In the genomic region with DNA sequence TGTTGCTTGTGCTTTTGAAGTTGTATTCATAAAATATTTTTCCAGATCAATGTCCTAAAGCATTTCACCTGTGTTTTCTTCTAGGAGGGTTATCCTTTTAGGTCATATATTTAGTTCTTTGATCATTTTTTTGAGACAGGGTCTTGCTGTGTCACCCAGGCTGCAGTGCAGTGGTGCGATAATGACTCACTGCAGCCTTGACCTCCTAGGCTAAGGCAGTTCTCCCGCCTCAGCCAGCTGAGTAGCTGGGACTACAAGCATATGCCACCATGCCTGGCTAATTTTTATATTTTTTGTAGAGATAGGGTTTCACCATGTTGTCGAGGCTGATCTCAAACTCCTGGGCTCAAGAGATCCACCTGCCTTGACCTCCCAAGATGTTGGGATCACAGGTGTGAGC, we compare ENCODE assay signal across 21 cellular contexts.
DNase-seq lines count a peak whose midpoint lies in the region; ATAC-seq, FAIRE-seq and TF ChIP-seq lines count a peak whose summit lies in the region.
"Had no signal": no experiment of that assay in that cellular context is flagged by ENCODE, and none has a peak within 500 bp of the region (broad histone marks: within the 10 kb centered on the region; RNA-seq: fewer than 3 reads in every experiment).

No MANE protein-coding gene starts in this region.

- H2AFZ ChIP-seq in HepG2 (ENCODE audit: low read length) (no peak overlapping the region), astrocyte (ENCODE audit: low read depth, low read length) (no peak overlapping the region)

- POLR2A ChIA-PET in HepG2 (lab: Yijun Ruan, JAX) = no interaction called here

- H3K27ac Mint-ChIP-seq in astrocyte (ENCODE audit: unreplicated experiment) = peak overlapping the region; percentile 7
- H3K27ac Mint-ChIP-seq: B cell; CD4-positive, alpha-beta T cell; CD8-positive, alpha-beta T cell had no signal

- CTCF ChIA-PET in HepG2 (lab: Yijun Ruan, JAX; ENCODE audit: low intra/inter-chr PET ratio, low total read pairs) = no interaction called here

- TF ChIP-seq CTCF in HepG2 (CRISPR knock-in tag; IDR thresholded peaks at IDR 0.05) (no peak), right lobe of liver (IDR thresholded peaks at IDR 0.05) (no peak), astrocyte (IDR thresholded peaks at IDR 0.05; ENCODE audit: insufficient read depth, low read depth, low read length) (no peak), bronchial epithelial cell (IDR thresholded peaks at IDR 0.05; ENCODE audit: insufficient read depth, low read length, severe bottlenecking) (no peak)

- intact Hi-C loops in HepG2 (cut with micrococcal nuclease; ENCODE audit: unreplicated experiment) (no loop called here), right lobe of liver (cut with DNase I) (no loop called here)

- WGBS in HepG2 (ENCODE audit: low lambda C conversion rate) = 95% methylated on average over 3 of the region's 3 CpGs
- WGBS in right lobe of liver (ENCODE audit: insufficient coverage, low coverage, low lambda C conversion rate, missing lambda C conversion rate) = 100% methylated on average over 1 of the region's 3 CpGs

- H3K4me3 Mint-ChIP-seq in astrocyte (ENCODE audit: unreplicated experiment) = no peak overlapping the region
- H3K4me3 Mint-ChIP-seq: B cell; CD4-positive, alpha-beta T cell; CD8-positive, alpha-beta T cell had no signal

- BruUV-seq in HepG2 (replicated peaks; lab: Mats Ljungman, UMichigan) = no TSS peak

- in situ Hi-C loops in HepG2 (cut with HindIII; ENCODE audit: extremely low pct_ligation_motif_present, low pct_unique_long_range_greater_than_20kb) = no loop called here

- TF ChIP-seq EP300 in HepG2 (IDR thresholded peaks at IDR 0.05; ENCODE audit: low read depth in 2 of 2, low read length in 2 of 2) (no peak), HepG2 (CRISPR knock-in tag; IDR thresholded peaks at IDR 0.05; ENCODE audit: borderline replicate concordance) (no peak)

- H3K27me3 ChIP-seq in HepG2 (ENCODE audit: control insufficient read depth in 1 of 2, insufficient read depth in 2 of 2, low read length in 2 of 2) (no peaks in the 10 kb centered on the region), right lobe of liver (no peaks in the 10 kb centered on the region), astrocyte (ENCODE audit: insufficient read depth, low read length) (no peaks in the 10 kb centered on the region), bronchial epithelial cell (ENCODE audit: control insufficient read depth, insufficient read depth, low read length) (no peaks in the 10 kb centered on the region)
- H3K27me3 ChIP-seq: BLaER1 treated with 17β-estradiol and CSF1 and Interleukin-3, amounts not matched to agents 10 nM and 100 nM had no signal

- H3K9me3 ChIP-seq in HepG2 (ENCODE audit: low read length) = peaks cover 28% of the 10 kb centered on the region
- peaks cover 0 to 16% (median 0%) of the 10 kb centered on the region in 4 donors for H3K9me3 ChIP-seq in right lobe of liver
- no peaks in the 10 kb centered on the region for H3K9me3 ChIP-seq in astrocyte (ENCODE audit: insufficient read depth, low read depth, low read length)

- H3K36me3 ChIP-seq in HepG2 (replicated peaks in 1 of 2; ENCODE audit: control insufficient read depth in 1 of 2, insufficient read depth in 2 of 2, low read length in 2 of 2) (peaks cover 1 to 9% of the 10 kb centered on the region in 2 experiments; a peak in 1 of 5 replicates), right lobe of liver (no peaks in the 10 kb centered on the region), astrocyte (ENCODE audit: insufficient read depth, low read length) (no peaks in the 10 kb centered on the region), bronchial epithelial cell (ENCODE audit: control insufficient read depth, insufficient read depth, low read length) (peaks cover 1% of the 10 kb centered on the region)

- H4K20me1 ChIP-seq in HepG2 (ENCODE audit: insufficient read depth, low read length) (no peaks in the 10 kb centered on the region), astrocyte (ENCODE audit: insufficient read depth, low read length) (peaks cover 2% of the 10 kb centered on the region)
- H4K20me1 ChIP-seq: BLaER1 treated with 17β-estradiol and CSF1 and Interleukin-3, amounts not matched to agents 10 nM and 100 nM had no signal

- peaks cover 17% of the 10 kb centered on the region for H3K36me3 Mint-ChIP-seq in astrocyte (ENCODE audit: low read depth, unreplicated experiment)

- peaks cover 22% of the 10 kb centered on the region for H3K9me3 Mint-ChIP-seq in astrocyte (ENCODE audit: unreplicated experiment)

- no peak for FAIRE-seq in HepG2 (lab: Jason Lieb, UNC)
- no peak for FAIRE-seq in astrocyte (lab: Jason Lieb, UNC)
- FAIRE-seq in bronchial epithelial cell (lab: Jason Lieb, UNC) = peak; percentile 7
- FAIRE-seq: A549, D721Med, GM19239 had no signal

- TF ChIP-seq POLR2A in HepG2 (IDR thresholded peaks at IDR 0.05; ENCODE audit: insufficient read depth in 1 of 2, low read depth in 2 of 2, low read length in 2 of 2) (no peak), right lobe of liver (IDR thresholded peaks at IDR 0.05) (no peak)

- DNase-seq in HepG2 (ENCODE audit: low spot score) = peak; percentile 20
- no peak for DNase-seq in right lobe of liver
- peak; percentile 4 for DNase-seq in RPMI7951 (ENCODE audit: low read depth)
- DNase-seq in astrocyte (ENCODE audit: low read depth) = no peak
- no peak for DNase-seq in bronchial epithelial cell (ENCODE audit: low read depth)
- no peak for DNase-seq in stimulated activated CD4-positive, alpha-beta T cell treated with anti-CD3 and anti-CD28 coated beads, Interleukin-1b, Interleukin-23, amount 100 ng/mL, for 48 hours
- no peak for DNase-seq in putamen (ENCODE audit: low spot score)
- DNase-seq: AML-193; Caco-2; Calu3; CD4-positive, alpha-beta T cell; CD8-positive, alpha-beta T cell; DMS79 treated with DMSO at 0.1 percent for 48 hours; GF-D8 had no signal

- ATAC-seq in HepG2 = no peak
- ATAC-seq in right lobe of liver = no peak
- ATAC-seq: A549; CD8-positive, alpha-beta T cell had no signal

- H3K4me2 ChIP-seq in HepG2 (ENCODE audit: low read depth, low read length) (no peak overlapping the region), astrocyte (ENCODE audit: low read length) (no peak overlapping the region)
- H3K4me2 ChIP-seq: A549; BLaER1 treated with 17β-estradiol and CSF1 and Interleukin-3, amounts not matched to agents 10 nM and 100 nM had no signal

- H3K4me3 ChIP-seq in HepG2 (replicated peaks in 1 of 3; ENCODE audit: insufficient read depth in 1 of 3, low read depth in 2 of 3, low read length in 3 of 3) (no peak overlapping the region), right lobe of liver (no peak overlapping the region), astrocyte (ENCODE audit: insufficient read depth, low read depth, low read length) (no peak overlapping the region), bronchial epithelial cell (ENCODE audit: low read depth, low read length) (no peak overlapping the region)
- H3K4me3 ChIP-seq: A549; BLaER1 treated with 17β-estradiol and CSF1 and Interleukin-3, amounts not matched to agents 10 nM and 100 nM had no signal

- H3K9ac ChIP-seq in HepG2 (ENCODE audit: insufficient read depth, low read depth, low read length) (no peak overlapping the region), astrocyte (ENCODE audit: low read length) (no peak overlapping the region)
- H3K9ac ChIP-seq: BLaER1 treated with 17β-estradiol and CSF1 and Interleukin-3, amounts not matched to agents 10 nM and 100 nM had no signal

- H3K4me1 ChIP-seq in HepG2 (ENCODE audit: insufficient read depth, low read length) (no peaks in the 10 kb centered on the region), right lobe of liver (no peaks in the 10 kb centered on the region), astrocyte (ENCODE audit: insufficient read depth, low read length) (no peaks in the 10 kb centered on the region)
- H3K4me1 ChIP-seq: A549; BLaER1 treated with 17β-estradiol and CSF1 and Interleukin-3, amounts not matched to agents 10 nM and 100 nM; Caco-2 had no signal

- peaks cover 2% of the 10 kb centered on the region for H3K79me2 ChIP-seq in HepG2 (ENCODE audit: insufficient read depth, low read length)
- peaks cover 5% of the 10 kb centered on the region for H3K79me2 ChIP-seq in astrocyte (ENCODE audit: insufficient read depth, low read length)

- H3K4me1 Mint-ChIP-seq in astrocyte (ENCODE audit: low read depth, unreplicated experiment) = peaks cover 4% of the 10 kb centered on the region
- H3K4me1 Mint-ChIP-seq: B cell had no signal

- no peak for TF ChIP-seq RAD21 in HepG2 (CRISPR knock-in tag; IDR thresholded peaks at IDR 0.05)

- H3K27me3 Mint-ChIP-seq in astrocyte (ENCODE audit: low read depth, unreplicated experiment) = no peaks in the 10 kb centered on the region
- H3K27me3 Mint-ChIP-seq: B cell; CD4-positive, alpha-beta T cell had no signal

- no peak overlapping the region for H3K27ac ChIP-seq in HepG2 (ENCODE audit: extremely low read length, insufficient read depth, low read length)
- H3K27ac ChIP-seq in right lobe of liver = no peak overlapping the region
- H3K27ac ChIP-seq in astrocyte (ENCODE audit: low read depth, low read length) = no peak overlapping the region
- H3K27ac ChIP-seq: 22Rv1; A549; BLaER1 treated with 17β-estradiol and CSF1 and Interleukin-3, amounts not matched to agents 10 nM and 100 nM; C4-2B had no signal

TF ChIP-seq in HepG2, 621 proteins besides CTCF, POLR2A, EP300 and RAD21 (continues in another document):
- TF ChIP-seq, protein P1, sequence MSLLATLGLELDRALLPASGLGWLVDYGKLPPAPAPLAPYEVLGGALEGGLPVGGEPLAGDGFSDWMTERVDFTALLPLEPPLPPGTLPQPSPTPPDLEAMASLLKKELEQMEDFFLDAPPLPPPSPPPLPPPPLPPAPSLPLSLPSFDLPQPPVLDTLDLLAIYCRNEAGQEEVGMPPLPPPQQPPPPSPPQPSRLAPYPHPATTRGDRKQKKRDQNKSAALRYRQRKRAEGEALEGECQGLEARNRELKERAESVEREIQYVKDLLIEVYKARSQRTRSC (CRISPR knock-in tag; IDR thresholded peaks at IDR 0.05; ENCODE audit: low read depth) = no peak
- TF ChIP-seq RARA (CRISPR knock-in tag; IDR thresholded peaks at IDR 0.05) = 0 out of 2 replicates have a peak, but pooled peaks have one; percentile 31
- no peak for TF ChIP-seq KDM6A (CRISPR knock-in tag; IDR thresholded peaks at IDR 0.05; ENCODE audit: low read depth)
- TF ChIP-seq NR2F6 (IDR thresholded peaks at IDR 0.05) = 0 out of 2 replicates have a peak, but pooled peaks have one; percentile 23
- no peak for TF ChIP-seq NR2F6 (CRISPR knock-in tag; IDR thresholded peaks at IDR 0.05)
- TF ChIP-seq FOXP1 (IDR thresholded peaks at IDR 0.05) = no peak
- TF ChIP-seq FOXP1 (CRISPR knock-in tag; IDR thresholded peaks at IDR 0.05) = no peak
- no peak for TF ChIP-seq ZNF224 (CRISPR knock-in tag; IDR thresholded peaks at IDR 0.05)
- no peak for TF ChIP-seq GABPB1 (CRISPR knock-in tag; IDR thresholded peaks at IDR 0.05)
- peak; percentile 75 for TF ChIP-seq FOSL2 (CRISPR knock-in tag; IDR thresholded peaks at IDR 0.05)
- TF ChIP-seq HOXA9 (CRISPR knock-in tag; IDR thresholded peaks at IDR 0.05; ENCODE audit: borderline replicate concordance) = no peak

Comparison
In these comparisons a context has a peak if more than half of its experiments do, and no peak if none do; other contexts are left out.
1. DNase-seq: peak in HepG2 (single experiment) and RPMI7951 (single experiment); none in right lobe of liver (0 of 3), astrocyte (single experiment), bronchial epithelial cell (single experiment), stimulated activated CD4-positive, alpha-beta T cell treated with anti-CD3 and anti-CD28 coated beads, Interleukin-1b, Interleukin-23, amount 100 ng/mL, for 48 hours (single experiment) and putamen (single experiment).